1 cellular context compared by ENCODE assay signal in genomic region chr5:180809403-180810209, GRCh38.
TF ChIP-seq lines count a peak whose summit lies in the region.

No MANE protein-coding gene starts in this region.

TF ChIP-seq in HepG2, 621 proteins besides CTCF, POLR2A, EP300 and RAD21 (continued from another document and continues in another):
- TF ChIP-seq NFAT5 (CRISPR knock-in tag; IDR thresholded peaks at IDR 0.05): no peak
- TF ChIP-seq MAZ (IDR thresholded peaks at IDR 0.05; ENCODE audit: borderline replicate concordance, low read depth, low read length): no peak
- TF ChIP-seq MAZ (CRISPR knock-in tag; IDR thresholded peaks at IDR 0.05; ENCODE audit: low read depth): 0 out of 2 replicates have a peak, but pooled peaks have one; percentile 20
- TF ChIP-seq ZNF672 (CRISPR knock-in tag; IDR thresholded peaks at IDR 0.05): no peak
- 0 out of 2 replicates have a peak, but pooled peaks have one; percentile 35 for TF ChIP-seq ZFP36L1 (CRISPR knock-in tag; IDR thresholded peaks at IDR 0.05)
- no peak for TF ChIP-seq THAP7 (CRISPR knock-in tag; IDR thresholded peaks at IDR 0.05)
- TF ChIP-seq FOXP4 (CRISPR knock-in tag; IDR thresholded peaks at IDR 0.05): peak; percentile 75
- peak; percentile 88; the same call in 1 of the 2 replicates for TF ChIP-seq ZNF710 (CRISPR knock-in tag; IDR thresholded peaks at IDR 0.05; ENCODE audit: borderline replicate concordance)
- no peak for TF ChIP-seq TCF12 (IDR thresholded peaks at IDR 0.05)
- no peak for TF ChIP-seq TCF12 (CRISPR knock-in tag; IDR thresholded peaks at IDR 0.05)
- 0 out of 2 replicates have a peak, but pooled peaks have one; percentile 15 for TF ChIP-seq FOXO1 (CRISPR knock-in tag; IDR thresholded peaks at IDR 0.05)
- no peak for TF ChIP-seq ZNF12 (CRISPR knock-in tag; IDR thresholded peaks at IDR 0.05)
- TF ChIP-seq HIVEP1 (CRISPR knock-in tag; IDR thresholded peaks at IDR 0.05): no peak
- peak; percentile 6; the same call in 1 of the 2 replicates for TF ChIP-seq PAXIP1 (CRISPR knock-in tag; conservative IDR thresholded peaks at IDR 0.05)
- TF ChIP-seq SOX6 (IDR thresholded peaks at IDR 0.05): no peak
- TF ChIP-seq SOX6 (CRISPR knock-in tag; IDR thresholded peaks at IDR 0.05): no peak; the same call in 1 of the 2 replicates
- TF ChIP-seq IRF9 (CRISPR knock-in tag; IDR thresholded peaks at IDR 0.05; ENCODE audit: borderline replicate concordance): peak; percentile 8; the same call in 1 of the 2 replicates
- 0 out of 2 replicates have a peak, but pooled peaks have one; percentile 14 for TF ChIP-seq SALL2 (CRISPR knock-in tag; IDR thresholded peaks at IDR 0.05)
- peak; percentile 45; the same call in 1 of the 2 replicates for TF ChIP-seq MXD3 (CRISPR knock-in tag; IDR thresholded peaks at IDR 0.05)
- no peak; the same call in 1 of the 2 replicates for TF ChIP-seq ZNF776 (CRISPR knock-in tag; IDR thresholded peaks at IDR 0.05)
- TF ChIP-seq SAP130 (CRISPR knock-in tag; IDR thresholded peaks at IDR 0.05; ENCODE audit: low read depth): peak; percentile 86
- TF ChIP-seq NR2F1 (CRISPR knock-in tag; IDR thresholded peaks at IDR 0.05): peak; percentile 50 to 74; a peak in 3 of 4 replicates
- TF ChIP-seq ZNF724P (CRISPR knock-in tag; IDR thresholded peaks at IDR 0.05; ENCODE audit: borderline replicate concordance): no peak
- TF ChIP-seq NCOR1 (IDR thresholded peaks at IDR 0.05; ENCODE audit: borderline replicate concordance, low read length): peak; percentile 23; the same call in 1 of the 2 replicates
- no peak for TF ChIP-seq MED1 (CRISPR knock-in tag; IDR thresholded peaks at IDR 0.05)
- TF ChIP-seq ZNF446 (CRISPR knock-in tag; IDR thresholded peaks at IDR 0.05): 0 out of 2 replicates have a peak, but pooled peaks have one; percentile 73
- no peak for TF ChIP-seq GTF2F1 (IDR thresholded peaks at IDR 0.05; ENCODE audit: low read length)
- no peak for TF ChIP-seq FOXC1 (CRISPR knock-in tag; IDR thresholded peaks at IDR 0.05; ENCODE audit: borderline replicate concordance)
- peak; percentile 8; the same call in 1 of the 2 replicates for TF ChIP-seq HNF4G (IDR thresholded peaks at IDR 0.05; ENCODE audit: borderline replicate concordance, low read depth, low read length)
- no peak for TF ChIP-seq HNF4G (CRISPR knock-in tag; IDR thresholded peaks at IDR 0.05; ENCODE audit: borderline replicate concordance, low read depth)
- TF ChIP-seq FOXK2 (IDR thresholded peaks at IDR 0.05): peak; percentile 37; the same call in 1 of the 2 replicates
- TF ChIP-seq NR2F6 (IDR thresholded peaks at IDR 0.05): peak; percentile 47
- peak; percentile 60; the same call in 1 of the 2 replicates for TF ChIP-seq NR2F6 (CRISPR knock-in tag; IDR thresholded peaks at IDR 0.05)
- peak; percentile 21; the same call in 1 of the 2 replicates for TF ChIP-seq ZNF616 (CRISPR knock-in tag; IDR thresholded peaks at IDR 0.05; ENCODE audit: low read depth)
- peak; percentile 72; the same call in 1 of the 3 replicates for TF ChIP-seq MXI1 (IDR thresholded peaks at IDR 0.05; ENCODE audit: borderline replicate concordance, low read depth, low read length)
- no peak for TF ChIP-seq ZNF83 (CRISPR knock-in tag; IDR thresholded peaks at IDR 0.05; ENCODE audit: borderline replicate concordance)
- 0 out of 2 replicates have a peak, but pooled peaks have one; percentile 10 for TF ChIP-seq ZNF414 (CRISPR knock-in tag; IDR thresholded peaks at IDR 0.05)
